In genomic region chr3:4986611-4987373, GRCh38 we compare ENCODE assay signal across 1 cellular context.
A peak's percentile ranks its signal among the peaks of the same experiment; 100 is the strongest.
TF ChIP-seq lines count a peak whose summit lies in the region.

No MANE protein-coding gene starts in this region.

TF ChIP-seq in HepG2, 621 proteins besides CTCF, POLR2A, EP300 and RAD21 (continued from another document and continues in another):
- TF ChIP-seq ZHX2 (IDR thresholded peaks at IDR 0.05; ENCODE audit: low read depth) = peak; percentile 77
- TF ChIP-seq ZHX2 (CRISPR knock-in tag; IDR thresholded peaks at IDR 0.05; ENCODE audit: borderline replicate concordance) = peak; percentile 19; the same call in 1 of the 2 replicates
- no peak for TF ChIP-seq ZNF75D (CRISPR knock-in tag; IDR thresholded peaks at IDR 0.05; ENCODE audit: borderline replicate concordance)
- peak; percentile 100 for TF ChIP-seq BHLHE40 (IDR thresholded peaks at IDR 0.05; ENCODE audit: low read length)
- 0 out of 2 replicates have a peak, but pooled peaks have one; percentile 77 for TF ChIP-seq ZNF678 (CRISPR knock-in tag; IDR thresholded peaks at IDR 0.05)
- TF ChIP-seq MLXIP (CRISPR knock-in tag; IDR thresholded peaks at IDR 0.05; ENCODE audit: borderline replicate concordance) = peak; percentile 96
- peak; percentile 67; the same call in 1 of the 2 replicates for TF ChIP-seq GMEB2 (CRISPR knock-in tag; IDR thresholded peaks at IDR 0.05; ENCODE audit: low read depth)
- peak; percentile 95 for TF ChIP-seq KAT7 (CRISPR knock-in tag; IDR thresholded peaks at IDR 0.05; ENCODE audit: borderline replicate concordance)
- TF ChIP-seq ZNF251 (CRISPR knock-in tag; IDR thresholded peaks at IDR 0.05) = no peak
- TF ChIP-seq SNRNP70 (IDR thresholded peaks at IDR 0.05; ENCODE audit: low read depth, low read length) = no peak
- no peak; the same call in 1 of the 2 replicates for TF ChIP-seq PLSCR1 (CRISPR knock-in tag; IDR thresholded peaks at IDR 0.05; ENCODE audit: borderline replicate concordance)
- no peak for TF ChIP-seq KLF15 (CRISPR knock-in tag; IDR thresholded peaks at IDR 0.05; ENCODE audit: borderline replicate concordance)
- TF ChIP-seq AKNA (CRISPR knock-in tag; IDR thresholded peaks at IDR 0.05; ENCODE audit: borderline replicate concordance) = no peak
- peak; percentile 99 for TF ChIP-seq RXRB (CRISPR knock-in tag; IDR thresholded peaks at IDR 0.05; ENCODE audit: borderline replicate concordance)
- peak; percentile 77 for TF ChIP-seq CEBPG (CRISPR knock-in tag; IDR thresholded peaks at IDR 0.05)
- TF ChIP-seq MXI1 (IDR thresholded peaks at IDR 0.05; ENCODE audit: borderline replicate concordance, low read depth, low read length) = peak; percentile 91; the same call in 2 of the 3 replicates
- peak; percentile 92 for TF ChIP-seq ZNF264 (CRISPR knock-in tag; IDR thresholded peaks at IDR 0.05)
- TF ChIP-seq MXD4 (CRISPR knock-in tag; IDR thresholded peaks at IDR 0.05) = peak; percentile 94
- TF ChIP-seq ZBED4 (CRISPR knock-in tag; IDR thresholded peaks at IDR 0.05; ENCODE audit: borderline replicate concordance) = peak; percentile 87; the same call in 1 of the 2 replicates
- TF ChIP-seq AHR (CRISPR knock-in tag; IDR thresholded peaks at IDR 0.05) = peak; percentile 85
- TF ChIP-seq SKIL (CRISPR knock-in tag; IDR thresholded peaks at IDR 0.05; ENCODE audit: borderline replicate concordance) = peak; percentile 100
- TF ChIP-seq KLF6 (CRISPR knock-in tag; IDR thresholded peaks at IDR 0.05) = peak; percentile 91
- no peak; the same call in 1 of the 2 replicates for TF ChIP-seq SSRP1 (CRISPR knock-in tag; IDR thresholded peaks at IDR 0.05)
- 0 out of 2 replicates have a peak, but pooled peaks have one; percentile 67 for TF ChIP-seq KLF13 (CRISPR knock-in tag; IDR thresholded peaks at IDR 0.05)
- peak; percentile 99 for TF ChIP-seq ZNF747 (CRISPR knock-in tag; IDR thresholded peaks at IDR 0.05; ENCODE audit: borderline replicate concordance)
- no peak for TF ChIP-seq REL (CRISPR knock-in tag; conservative IDR thresholded peaks at IDR 0.05)
- peak; percentile 99 for TF ChIP-seq TARDBP (CRISPR knock-in tag; IDR thresholded peaks at IDR 0.05)
- TF ChIP-seq ZKSCAN1 (IDR thresholded peaks at IDR 0.05; ENCODE audit: low read length) = peak; percentile 90
- no peak for TF ChIP-seq IKZF1 (IDR thresholded peaks at IDR 0.05)
- peak; percentile 90 for TF ChIP-seq ZC3H13 (CRISPR knock-in tag; IDR thresholded peaks at IDR 0.05)
- peak; percentile 97 for TF ChIP-seq HOXA3 (CRISPR knock-in tag; IDR thresholded peaks at IDR 0.05)
- TF ChIP-seq ZFP36 (IDR thresholded peaks at IDR 0.05; ENCODE audit: borderline replicate concordance, low read depth, low read length, partially characterized antibody) = no peak
- TF ChIP-seq REXO4 (CRISPR knock-in tag; IDR thresholded peaks at IDR 0.05; ENCODE audit: borderline replicate concordance) = no peak
- peak; percentile 91 for TF ChIP-seq ZNF263 (CRISPR knock-in tag; IDR thresholded peaks at IDR 0.05)
- TF ChIP-seq ZFP62 (CRISPR knock-in tag; IDR thresholded peaks at IDR 0.05) = no peak
- peak; percentile 82 for TF ChIP-seq TGIF2 (CRISPR knock-in tag; IDR thresholded peaks at IDR 0.05)
